ENCODE assay signal across 8 cellular contexts in the genomic region with DNA sequence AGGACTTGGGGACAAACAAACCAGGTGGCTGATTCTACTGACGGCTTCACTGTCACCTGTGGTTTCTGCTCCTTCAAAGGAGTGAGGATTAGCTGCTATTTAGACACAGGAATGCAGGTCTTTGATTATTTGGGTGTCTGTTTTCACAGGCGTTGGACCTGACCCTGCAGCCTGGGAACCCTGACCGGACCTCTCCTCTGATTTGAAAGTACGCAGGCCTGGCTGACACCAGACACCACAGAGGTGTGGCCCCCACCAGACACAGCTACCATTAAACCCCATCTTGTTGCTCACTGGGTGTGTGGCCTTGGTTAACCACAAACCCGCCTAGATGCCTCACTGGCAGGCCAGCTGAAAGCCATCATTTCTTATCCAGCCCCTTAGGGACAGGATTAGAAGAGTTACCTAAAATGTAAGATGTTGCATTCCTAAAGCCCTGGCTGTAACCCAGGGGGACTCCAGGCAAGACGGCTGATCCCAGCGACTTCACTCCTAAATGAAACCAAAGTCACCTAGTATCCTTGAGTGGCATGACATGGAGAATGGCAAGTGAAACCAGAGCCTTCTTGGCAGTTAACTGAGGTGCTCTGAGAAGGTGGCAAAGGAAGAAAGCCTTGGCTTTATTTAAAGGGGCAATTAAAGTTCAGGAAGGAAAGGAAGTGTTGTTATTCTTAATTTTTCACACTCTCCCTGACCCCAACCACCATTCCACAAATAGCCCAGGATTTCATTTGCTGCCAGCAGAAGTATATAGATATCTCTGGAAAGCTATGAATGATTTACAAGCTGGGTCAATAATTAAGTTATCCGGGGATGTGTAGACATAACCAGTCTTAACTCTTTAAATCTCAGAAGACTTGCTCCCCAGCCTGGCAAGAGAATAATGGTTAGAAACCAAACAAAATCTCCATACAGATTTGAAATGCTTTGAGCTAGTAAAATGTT.
A peak's percentile ranks its signal among the peaks of the same experiment; 100 is the strongest.
DNase-seq lines count a peak whose midpoint lies in the region; ATAC-seq and TF ChIP-seq lines count a peak whose summit lies in the region.

No MANE protein-coding gene starts in this region.

- no peak overlapping the region for H3K27ac Mint-ChIP-seq in neural progenitor cell

- H3K36me3 Mint-ChIP-seq in neural progenitor cell: no peaks in the 10 kb centered on the region

- H3F3A ChIP-seq in neural progenitor cell (ENCODE audit: low read depth): no peaks in the 10 kb centered on the region

- H3K4me1 Mint-ChIP-seq in neural progenitor cell: peaks cover 45% of the 10 kb centered on the region

- no peak overlapping the region for H2AFZ ChIP-seq in neural progenitor cell (replicated peaks)

- no peaks in the 10 kb centered on the region for H3K27me3 ChIP-seq in neural progenitor cell

- intact Hi-C loops in head of caudate nucleus (cut with DNase I): no loop called here

- peaks cover 19% of the 10 kb centered on the region for H3K4me1 ChIP-seq in neural progenitor cell

- no peaks in the 10 kb centered on the region for H3K36me3 ChIP-seq in neural progenitor cell

- H3K79me2 ChIP-seq in neural progenitor cell (ENCODE audit: low read depth): no peaks in the 10 kb centered on the region

- H3K27me3 Mint-ChIP-seq in neural progenitor cell (ENCODE audit: insufficient read depth, low read depth): no peaks in the 10 kb centered on the region

- ATAC-seq in GM18907 (IDR thresholded peaks at IDR 0.05; ENCODE audit: unreplicated experiment) (peak; percentile 96), HG03175 (IDR thresholded peaks at IDR 0.05; ENCODE audit: unreplicated experiment) (peak; percentile 93)

- no peak overlapping the region for H3K4me3 ChIP-seq in neural progenitor cell

- H3K4me3 Mint-ChIP-seq in neural progenitor cell: no peak overlapping the region

- no peaks in the 10 kb centered on the region for H4K20me1 ChIP-seq in neural progenitor cell (ENCODE audit: low read depth)

- no peaks in the 10 kb centered on the region for H3K9me3 ChIP-seq in neural progenitor cell (ENCODE audit: low read depth)

- no peak overlapping the region for H3K4me2 ChIP-seq in neural progenitor cell

- no peak overlapping the region for H3K27ac ChIP-seq in neural progenitor cell

- no peak overlapping the region for H3K9ac ChIP-seq in neural progenitor cell

- H3K9me3 Mint-ChIP-seq in neural progenitor cell: no peaks in the 10 kb centered on the region

- no peak for TF ChIP-seq CTCF in neural progenitor cell (IDR thresholded peaks at IDR 0.05)

- DNase-seq in amniotic epithelial cell (ENCODE audit: low read depth): peak; percentile 77
- DNase-seq in neural progenitor cell (ENCODE audit: low spot score): peak; percentile 23
- DNase-seq in Ammon's horn (ENCODE audit: low spot score): no peak
- DNase-seq in UCSD-AML1 (lab: John Stamatoyannopoulos, UW; ENCODE audit: unreplicated experiment): no peak
- DNase-seq in NCI-H446 treated with DMSO at 0.1 percent for 48 hours (lab: John Stamatoyannopoulos, UW): no peak
- no peak for DNase-seq in head of caudate nucleus

Comparison
In these comparisons a context has a peak if more than half of its experiments do, and no peak if none do; other contexts are left out.
1. DNase-seq: peak in amniotic epithelial cell (single experiment) and neural progenitor cell (single experiment); none in Ammon's horn (single experiment), UCSD-AML1 (single experiment), NCI-H446 treated with DMSO at 0.1 percent for 48 hours (single experiment) and head of caudate nucleus (0 of 42).